In genomic region chr13:48156466-48156865, GRCh38 we compare ENCODE assay signal across 9 cellular contexts.
DNase-seq lines count a peak whose midpoint lies in the region; ATAC-seq, FAIRE-seq and TF ChIP-seq lines count a peak whose summit lies in the region.
"Had no signal": no experiment of that assay in that cellular context is flagged by ENCODE, and none has a peak within 500 bp of the region (broad histone marks: within the 10 kb centered on the region; RNA-seq: fewer than 3 reads in every experiment).

No MANE protein-coding gene starts in this region.

- SMC1A ChIA-PET in GM12878 (lab: Charles Lee; ENCODE audit: uncharacterized antibody, unreplicated experiment), result interaction anchor here (1.1 kb wide), 1 partner anchor 423 kb away, joined by 4 read pairs; no protein-coding TSS in a partner anchor

- no peak for TF ChIP-seq POLR2A in GM12878 (IDR thresholded peaks at IDR 0.05; ENCODE audit: low read depth, low read length)

- H3K36me3 ChIP-seq in GM12878 (ENCODE audit: control insufficient read depth in 2 of 2, insufficient read depth in 2 of 2, low read length in 1 of 2), result no peaks in the 10 kb centered on the region
- H3K36me3 ChIP-seq: HAP-1 had no signal

- RAD21 ChIA-PET in GM12878 (lab: Charles Lee; ENCODE audit: unreplicated experiment), result no interaction called here

- TF ChIP-seq RAD21 in GM12878 (IDR thresholded peaks at IDR 0.05; ENCODE audit: insufficient read depth, low read depth, low read length), result no peak

- no peaks in the 10 kb centered on the region for H3K79me2 ChIP-seq in GM12878 (ENCODE audit: control insufficient read depth, insufficient read depth, low read length)

- H2AFZ ChIP-seq in GM12878 (ENCODE audit: control insufficient read depth, low read depth, low read length), result peak overlapping the region; percentile 31; the same call in 1 of the 2 replicates

- no peaks in the 10 kb centered on the region for H4K20me1 ChIP-seq in GM12878 (ENCODE audit: control insufficient read depth, insufficient read depth)

- no peaks in the 10 kb centered on the region; the same call in 2 of the 3 replicates for H3K9me3 ChIP-seq in GM12878 (replicated peaks; ENCODE audit: control insufficient read depth, insufficient read depth, low read length)
- H3K9me3 ChIP-seq: HAP-1 had no signal

- no peaks in the 10 kb centered on the region for H3K27me3 ChIP-seq in GM12878 (replicated peaks in 1 of 2; ENCODE audit: control insufficient read depth in 2 of 2, insufficient read depth in 2 of 2, low read length in 1 of 2)

- no peak for TF ChIP-seq CTCF in GM12878 (IDR thresholded peaks at IDR 0.05 in 2 of 3, conservative IDR thresholded peaks at IDR 0.05 in 1 of 3; ENCODE audit: control insufficient read depth in 2 of 3, extremely low read depth in 1 of 3, insufficient read depth in 1 of 3, low read depth in 3 of 3, low read length in 3 of 3)

- TF ChIP-seq EP300 in GM12878 (IDR thresholded peaks at IDR 0.05; ENCODE audit: borderline replicate concordance in 1 of 2, control insufficient read depth in 1 of 2, low read depth in 2 of 2, low read length in 2 of 2), result no peak

- intact Hi-C loops in GM12878 (cut with micrococcal nuclease; ENCODE audit: unreplicated experiment), result no loop called here

- CTCF ChIA-PET in GM12878 (lab: Yijun Ruan, JAX), result interaction anchor here (1.0 kb wide), 1 partner anchor 592 kb away, joined by 3 read pairs; no protein-coding TSS in a partner anchor

- 33% methylated on average over 6 of the region's 6 CpGs for WGBS in GM12878 (ENCODE audit: insufficient coverage, insufficient replicate concordance, low lambda C conversion rate, missing lambda C conversion rate)

- no peak overlapping the region for H3K4me3 ChIP-seq in GM12878
- H3K4me3 ChIP-seq: HAP-1 had no signal

- DNase-seq in T-helper 22 cell (ENCODE audit: low read depth), result peak; percentile 68
- no peak for DNase-seq in GM12878 (ENCODE audit: low read depth, low spot score)
- peak; percentile 53 for DNase-seq in stimulated activated CD4-positive, alpha-beta T cell treated with anti-CD3 and anti-CD28 coated beads, Interleukin-12 subunit alpha, Interleukin-12 subunit beta, amount 100 ng/mL, for 4 hours
- no peak for DNase-seq in NCI-H1436 (lab: John Stamatoyannopoulos, UW)
- no peak for DNase-seq in hepatic stellate cell (ENCODE audit: low spot score)
- no peak for DNase-seq in superior temporal gyrus (ENCODE audit: extremely low spot score)
- no peak for DNase-seq in T1000 (lab: John Stamatoyannopoulos, UW)

- no peak for FAIRE-seq in GM12878 (lab: Jason Lieb, UNC)

- in situ Hi-C loops in GM12878 (cut with MboI), result no loop called here

- H3K4me1 ChIP-seq in GM12878 (ENCODE audit: control insufficient read depth, insufficient read depth, low read length), result peaks cover 9% of the 10 kb centered on the region

- no peak overlapping the region for H3K9ac ChIP-seq in GM12878 (ENCODE audit: control insufficient read depth, insufficient read depth, low read length)

- POLR2A ChIA-PET in GM12878 (lab: Charles Lee), result no interaction called here

- no peak overlapping the region for H3K4me2 ChIP-seq in GM12878 (ENCODE audit: control insufficient read depth, insufficient read depth)

- peak; percentile 39 for ATAC-seq in GM18511 (IDR thresholded peaks at IDR 0.05; ENCODE audit: unreplicated experiment)
- ATAC-seq in GM12878, result peak; percentile 65

- no TSS peak for BruUV-seq in GM12878 (replicated peaks; lab: Mats Ljungman, UMichigan)

- H3K27ac ChIP-seq in GM12878 (ENCODE audit: control insufficient read depth, insufficient read depth), result no peak overlapping the region

TF ChIP-seq in GM12878, 131 proteins besides CTCF, POLR2A, EP300 and RAD21:
- TF ChIP-seq RAD51 (IDR thresholded peaks at IDR 0.05) (0 out of 2 replicates have a peak, but pooled peaks have one; percentile 25), RELA (IDR thresholded peaks at IDR 0.05; ENCODE audit: borderline replicate concordance, partially characterized antibody) (no peak), SPI1 (IDR thresholded peaks at IDR 0.05; ENCODE audit: borderline replicate concordance, insufficient read depth, low read depth, low read length) (no peak), ZBTB33 (IDR thresholded peaks at IDR 0.05) (no peak)
TF ChIP-seq in GM12878: peak in this region for 1.

Comparison
In these comparisons a context has a peak if more than half of its experiments do, and no peak if none do; other contexts are left out.
1. DNase-seq: peak in T-helper 22 cell (single experiment) and stimulated activated CD4-positive, alpha-beta T cell treated with anti-CD3 and anti-CD28 coated beads, Interleukin-12 subunit alpha, Interleukin-12 subunit beta, amount 100 ng/mL, for 4 hours (single experiment); none in GM12878 (single experiment), NCI-H1436 (single experiment), hepatic stellate cell (single experiment), superior temporal gyrus (single experiment) and T1000 (single experiment).